Comparison of ENCODE assay signal across 8 cellular contexts in genomic region chr15:77083381-77084160, GRCh38. TPM values are rescaled to one million over a fixed set of nuclear protein-coding genes. Genes with fewer than 3 reads are reported as not detected.
A peak's percentile ranks its signal among the peaks of the same experiment; 100 is the strongest.
DNase-seq lines count a peak whose midpoint lies in the region; ATAC-seq and TF ChIP-seq lines count a peak whose summit lies in the region.

No MANE protein-coding gene starts in this region.

- H3K4me1 Mint-ChIP-seq in IgD-negative memory B cell: peaks cover 35 to 43% (median 37%) of the 10 kb centered on the region in 3 donors
- peaks cover 13% of the 10 kb centered on the region for H3K4me1 Mint-ChIP-seq in activated naive CD8-positive, alpha-beta T cell treated with anti-CD3 and anti-CD28 coated beads, Interleukin-2, amount 10 ng/mL, durations not matched to agents 7 days and 5 days

- H3K4me3 Mint-ChIP-seq in IgD-negative memory B cell: peak overlapping the region; percentile 70 to 87 (median 82)
- H3K4me3 Mint-ChIP-seq in activated naive CD8-positive, alpha-beta T cell treated with anti-CD3 and anti-CD28 coated beads, Interleukin-2, amount 10 ng/mL, durations not matched to agents 7 days and 5 days: peak overlapping the region; percentile 66

- peak overlapping the region; percentile 53 for H3K27ac ChIP-seq in left ventricle myocardium inferior (replicated peaks)
- H3K27ac ChIP-seq in uterus: no peak overlapping the region

- in situ Hi-C loops in ACHN (cut with HindIII; ENCODE audit: low pct_ligation_motif_present, low pct_unique_long_range_greater_than_20kb, low sequenced_read_pairs): no loop called here

- ATAC-seq in GM19397 (IDR thresholded peaks at IDR 0.05; ENCODE audit: unreplicated experiment): peak; percentile 68
- peak; percentile 91 for ATAC-seq in activated naive CD8-positive, alpha-beta T cell treated with anti-CD3 and anti-CD28 coated beads, Interleukin-2, amount 10 ng/mL, durations not matched to agents 7 days and 5 days (ENCODE audit: low read depth)

- H3K36me3 Mint-ChIP-seq in IgD-negative memory B cell: no peaks in the 10 kb centered on the region
- H3K36me3 Mint-ChIP-seq in activated naive CD8-positive, alpha-beta T cell treated with anti-CD3 and anti-CD28 coated beads, Interleukin-2, amount 10 ng/mL, durations not matched to agents 7 days and 5 days: no peaks in the 10 kb centered on the region

- H3K4me1 ChIP-seq in left ventricle myocardium inferior (peaks cover 12% of the 10 kb centered on the region), uterus (no peaks in the 10 kb centered on the region)

- TF ChIP-seq CTCF in left ventricle myocardium inferior (IDR thresholded peaks at IDR 0.05; ENCODE audit: borderline replicate concordance): no peak
- TF ChIP-seq CTCF in uterus (IDR thresholded peaks at IDR 0.05): no peak

- POLR2A ChIA-PET in activated naive CD8-positive, alpha-beta T cell treated with anti-CD3 and anti-CD28 coated beads, Interleukin-2, amount 10 ng/mL, durations not matched to agents 7 days and 5 days (lab: Charles Lee): no interaction called here

- H3K27me3 Mint-ChIP-seq in IgD-negative memory B cell: no peaks in the 10 kb centered on the region
- peaks cover 6% of the 10 kb centered on the region for H3K27me3 Mint-ChIP-seq in activated naive CD8-positive, alpha-beta T cell treated with anti-CD3 and anti-CD28 coated beads, Interleukin-2, amount 10 ng/mL, durations not matched to agents 7 days and 5 days

- H3K9me3 ChIP-seq in left ventricle myocardium inferior (replicated peaks): no peaks in the 10 kb centered on the region
- H3K9me3 ChIP-seq in uterus: no peaks in the 10 kb centered on the region

- intact Hi-C loops in left ventricle myocardium inferior (cut with micrococcal nuclease): no loop called here
- intact Hi-C loops in posterior vena cava (cut with DNase I): no loop called here
- intact Hi-C loops in uterus (cut with DNase I; ENCODE audit: low total_unique reads): no loop called here

- peak overlapping the region; percentile 58 for H3K4me3 ChIP-seq in left ventricle myocardium inferior
- peak overlapping the region in 1 of 2 donors; percentile 18 for H3K4me3 ChIP-seq in uterus

- TF ChIP-seq POLR2A in uterus (IDR thresholded peaks at IDR 0.05): no peak

- peak; percentile 92 for DNase-seq in ACHN
- peak; percentile 94 for DNase-seq in SHP77 treated with DMSO at 0.1 percent for 48 hours (lab: John Stamatoyannopoulos, UW)
- DNase-seq in activated naive CD8-positive, alpha-beta T cell treated with anti-CD3 and anti-CD28 coated beads, Interleukin-2, amount 10 ng/mL, durations not matched to agents 7 days and 5 days: peak; percentile 44
- DNase-seq in left ventricle myocardium inferior: peak; percentile 78
- peak; percentile 88 for DNase-seq in posterior vena cava (ENCODE audit: low spot score)
- DNase-seq in uterus: peak; percentile 51 to 65

- H3K27me3 ChIP-seq in left ventricle myocardium inferior (ENCODE audit: low read depth) (no peaks in the 10 kb centered on the region), uterus (no peaks in the 10 kb centered on the region)

- peak overlapping the region; percentile 84 to 97 (median 93) for H3K27ac Mint-ChIP-seq in IgD-negative memory B cell
- H3K27ac Mint-ChIP-seq in activated naive CD8-positive, alpha-beta T cell treated with anti-CD3 and anti-CD28 coated beads, Interleukin-2, amount 10 ng/mL, durations not matched to agents 7 days and 5 days: no peak overlapping the region

- no peaks in the 10 kb centered on the region for H3K9me3 Mint-ChIP-seq in IgD-negative memory B cell
- no peaks in the 10 kb centered on the region for H3K9me3 Mint-ChIP-seq in activated naive CD8-positive, alpha-beta T cell treated with anti-CD3 and anti-CD28 coated beads, Interleukin-2, amount 10 ng/mL, durations not matched to agents 7 days and 5 days

- no peaks in the 10 kb centered on the region for H3K36me3 ChIP-seq in left ventricle myocardium inferior
- H3K36me3 ChIP-seq in uterus: no peaks in the 10 kb centered on the region

RNA-seq across cellular contexts. Expression of gene TSPAN3, which starts 12.7 kb away (rescaled TPM):
- polyA plus RNA-seq in IgD-negative memory B cell: 471 TPM
- total RNA-seq in activated naive CD8-positive, alpha-beta T cell treated with anti-CD3 and anti-CD28 coated beads, Interleukin-2, amount 10 ng/mL, durations not matched to agents 7 days and 5 days: 10 to 100 TPM; 18.0 to 23.4 TPM
- total RNA-seq in left ventricle myocardium inferior: 98.6 TPM
- 100 to 1,000 TPM; 111 to 128 TPM for total RNA-seq in posterior vena cava
- 100 to 1,000 TPM in 2 of 4 donors, 10 to 100 TPM in 2; 62.0 to 446 (median 114) TPM for total RNA-seq in uterus

Comparison
In these comparisons a context has a peak if more than half of its experiments do, and no peak if none do; other contexts are left out.
1. DNase-seq: peak in every context shown above with its lines; median percentile 94 in SHP77 treated with DMSO at 0.1 percent for 48 hours; 92 in ACHN; 88 in posterior vena cava; 78 in left ventricle myocardium inferior; 58 in uterus; 44 in activated naive CD8-positive, alpha-beta T cell treated with anti-CD3 and anti-CD28 coated beads, Interleukin-2, amount 10 ng/mL, durations not matched to agents 7 days and 5 days.